Comparison of ENCODE assay signal across 8 cellular contexts in the genomic region with DNA sequence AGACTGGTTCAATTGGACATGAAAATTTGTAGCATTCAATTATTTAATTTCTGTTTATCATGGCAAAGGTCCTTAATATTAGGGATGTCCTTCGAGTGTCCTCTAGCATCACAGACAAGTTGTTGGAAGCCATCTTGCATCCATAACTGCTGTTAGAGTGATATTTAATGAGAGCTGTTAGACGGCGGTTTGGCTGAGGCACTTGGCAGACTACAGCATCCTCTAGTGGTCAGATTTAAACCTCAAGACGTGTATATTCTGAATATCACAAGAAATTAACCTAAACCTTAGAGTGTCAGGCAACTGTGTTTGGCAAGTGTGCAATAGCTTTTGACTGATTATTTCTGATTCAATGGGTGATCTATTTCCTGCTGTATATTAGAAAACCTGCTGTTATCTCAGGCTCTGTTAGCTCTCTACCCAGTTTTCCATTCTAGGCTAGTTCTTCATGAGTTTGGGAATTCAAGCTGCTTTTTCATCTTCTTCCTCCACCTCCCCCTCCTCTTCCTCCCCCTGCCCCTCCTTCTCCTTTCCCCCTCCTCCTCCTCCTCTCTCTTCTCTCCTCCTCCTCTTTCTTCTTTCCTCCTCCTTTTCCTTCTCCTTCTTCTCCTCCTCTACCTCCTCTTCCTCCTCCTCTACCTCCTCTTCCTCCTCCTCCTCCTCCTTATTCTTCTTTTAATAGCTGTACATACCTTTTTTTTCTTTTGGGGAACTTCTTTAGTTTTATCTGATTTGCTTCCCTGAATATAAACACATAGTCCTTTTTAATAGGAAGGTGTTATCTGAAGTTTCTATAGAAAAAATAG. TPM values are rescaled to one million over a fixed set of nuclear protein-coding genes. Genes with fewer than 3 reads are reported as not detected.
A peak's percentile ranks its signal among the peaks of the same experiment; 100 is the strongest.
DNase-seq lines count a peak whose midpoint lies in the region; ATAC-seq and TF ChIP-seq lines count a peak whose summit lies in the region.

No MANE protein-coding gene starts in this region.

- no peak overlapping the region for H3K9ac ChIP-seq in colonic mucosa (ENCODE audit: low read depth in 2 of 2, low read length in 2 of 2)
- no peak overlapping the region for H3K9ac ChIP-seq in liver (ENCODE audit: low read depth in 1 of 2, low read length in 2 of 2)

- intact Hi-C loops in colonic mucosa (cut with DNase I), result loop anchor here (2.0 kb wide), 1 partner anchor 196 kb away; no protein-coding TSS in a partner anchor

- ATAC-seq in GM18508 (IDR thresholded peaks at IDR 0.05; ENCODE audit: insufficient read depth, unreplicated experiment), result peak; percentile 89
- ATAC-seq in HG02884 (IDR thresholded peaks at IDR 0.05; ENCODE audit: unreplicated experiment), result peak; percentile 92

- H3K4me3 ChIP-seq in colonic mucosa, result no peak overlapping the region
- H3K4me3 ChIP-seq in liver (ENCODE audit: low read depth in 1 of 3, low read length in 3 of 3), result no peak overlapping the region

- H3K27me3 ChIP-seq in colonic mucosa, result no peaks in the 10 kb centered on the region
- no peaks in the 10 kb centered on the region for H3K27me3 ChIP-seq in liver (ENCODE audit: control insufficient read depth in 4 of 4, insufficient read depth in 4 of 4, low read length in 3 of 4)

- H3K27ac ChIP-seq in colonic mucosa (no peak overlapping the region), liver (ENCODE audit: low read depth in 1 of 2, low read length in 2 of 2) (no peak overlapping the region)

- DNase-seq in AML-193 (lab: John Stamatoyannopoulos, UW) (peak; percentile 69 to 80), NCI-H1436 treated with DMSO at 0.1 percent for 48 hours (lab: John Stamatoyannopoulos, UW) (peak; percentile 34), T follicular helper cell (ENCODE audit: low read depth) (peak; percentile 2), colonic mucosa (peak; percentile 50), stromal cell of bone marrow (ENCODE audit: low read depth) (peak; percentile 33)

- peak; percentile 97 to 99 for TF ChIP-seq RAD21 in liver (IDR thresholded peaks at IDR 0.05)

- WGBS in liver, result 13% methylated on average over 4 of the region's 4 CpGs

- no peaks in the 10 kb centered on the region for H3K36me3 ChIP-seq in colonic mucosa
- H3K36me3 ChIP-seq in liver (ENCODE audit: control insufficient read depth in 4 of 4, insufficient read depth in 3 of 4, low read depth in 1 of 4, low read length in 3 of 4), result no peaks in the 10 kb centered on the region

- H3K4me1 ChIP-seq in colonic mucosa (no peaks in the 10 kb centered on the region), liver (ENCODE audit: control insufficient read depth in 4 of 4, insufficient read depth in 4 of 4, low read length in 3 of 4) (peaks cover 0 to 14% (median 5%) of the 10 kb centered on the region in 4 donors)

- no peaks in the 10 kb centered on the region for H3K9me3 ChIP-seq in colonic mucosa
- no peaks in the 10 kb centered on the region for H3K9me3 ChIP-seq in liver (ENCODE audit: control insufficient read depth in 4 of 4, low read length in 3 of 4)

- TF ChIP-seq CTCF in colonic mucosa (IDR thresholded peaks at IDR 0.05) (peak; percentile 72), liver (IDR thresholded peaks at IDR 0.05; ENCODE audit: low read depth, low read length, missing input control) (peak; percentile 93)

TF ChIP-seq in liver, 16 proteins besides CTCF, POLR2A, EP300 and RAD21:
- TF ChIP-seq EGR1 (IDR thresholded peaks at IDR 0.05; ENCODE audit: low read depth in 2 of 2), result no peak
- TF ChIP-seq YY1 (IDR thresholded peaks at IDR 0.05), result peak; percentile 65

RNA-seq across cellular contexts. Expression of a gene that starts 8.6 kb away (rescaled TPM):
- total RNA-seq in colonic mucosa (100 to 1,000 TPM; 423 to 623 TPM), liver (10 to 100 TPM in 1 of 2 donors, under 1 TPM in 1; 0.33 to 53.7 TPM)
- 1,000 to 10,000 TPM in 1 of 2 donors, 100 to 1,000 TPM in 1; 179 to 2,026 TPM for polyA plus RNA-seq in liver

RNA-seq across cellular contexts. Expression of a gene that starts 40.4 kb away (rescaled TPM):
- total RNA-seq in colonic mucosa, result 1 to 10 TPM in 1 of 2 donors, under 1 TPM in 1; 0.17 to 1.3 TPM
- under 1 TPM; 0.23 to 0.25 TPM for total RNA-seq in liver
- polyA plus RNA-seq in liver, result under 1 TPM; 0.06 to 0.38 TPM

RNA-seq across cellular contexts. Expression of a gene that starts 55.6 kb away (rescaled TPM):
- total RNA-seq in colonic mucosa (under 1 TPM in 1 of 2 donors, not detected in 1; 0.67 TPM), liver (not detected)
- not detected for polyA plus RNA-seq in liver

Comparison
In these comparisons a context has a peak if more than half of its experiments do, and no peak if none do; other contexts are left out.
1. DNase-seq: peak in every context shown above with its lines; median percentile 74 in AML-193; 50 in colonic mucosa; 34 in NCI-H1436 treated with DMSO at 0.1 percent for 48 hours; 33 in stromal cell of bone marrow; 2 in T follicular helper cell.
2. RNA of a gene that starts 8.6 kb away (total RNA-seq): 423 to 623 TPM in colonic mucosa; 0.33 to 53.7 TPM in liver; every median in the first group is over 4 times any median in the second.